In genomic region chr13:36673838-36674326, GRCh38 we compare ENCODE assay signal across 10 cellular contexts. TPM values are rescaled to one million over a fixed set of nuclear protein-coding genes. Genes with fewer than 3 reads are reported as not detected.
DNase-seq lines count a peak whose midpoint lies in the region; ATAC-seq and TF ChIP-seq lines count a peak whose summit lies in the region.
"Had no signal": no experiment of that assay in that cellular context is flagged by ENCODE, and none has a peak within 500 bp of the region (broad histone marks: within the 10 kb centered on the region; RNA-seq: fewer than 3 reads in every experiment).

Gene SERTM1 (plus strand): TSS chr13:36674020. CDS start chr13:36695079, 21,059 bp downstream.

- DNase-seq in DMS 273 (lab: John Stamatoyannopoulos, UW; ENCODE audit: unreplicated experiment) (peak; percentile 87), NCI-H2227 treated with DMSO at 0.1 percent for 48 hours (lab: John Stamatoyannopoulos, UW) (peak; percentile 21), fibroblast of lung (ENCODE audit: low read depth in 2 of 2) (peak in 1 of 2 donors; percentile 59), occipital lobe (lab: John Stamatoyannopoulos, UW) (peak; percentile 60), T-helper 9 cell (no peak), putamen (ENCODE audit: low spot score) (no peak)
- DNase-seq: right lobe of liver had no signal

- no peak for TF ChIP-seq CTCF in fibroblast of lung (conservative IDR thresholded peaks at IDR 0.05 in 1 of 2, IDR thresholded peaks at IDR 0.05 in 1 of 2; ENCODE audit: low read depth in 1 of 2, low read length in 2 of 2)

- peaks cover 15% of the 10 kb centered on the region for H3K27me3 ChIP-seq in fibroblast of lung (ENCODE audit: control insufficient read depth, insufficient read depth, low read length)

- no peaks in the 10 kb centered on the region for H3K79me2 ChIP-seq in fibroblast of lung (ENCODE audit: control insufficient read depth, insufficient read depth, low read length)

- no peak within 1 kb of the TSS for H2AFZ ChIP-seq in fibroblast of lung (ENCODE audit: low read length)

- no peak within 1 kb of the TSS for H3K4me3 ChIP-seq in fibroblast of lung (replicated peaks in 1 of 4; ENCODE audit: control extremely low read depth in 1 of 4, insufficient read depth in 1 of 4, low read depth in 3 of 4, low read length in 4 of 4)
- H3K4me3 ChIP-seq: right lobe of liver had no signal

- no peak within 1 kb of the TSS for H3K27ac ChIP-seq in fibroblast of lung (ENCODE audit: insufficient read depth, low read length)
- H3K27ac ChIP-seq: KMS-11, right lobe of liver had no signal

- H3K4me2 ChIP-seq in fibroblast of lung (ENCODE audit: extremely low read depth, insufficient read depth, low read length) = peak within 1 kb of the TSS; percentile 8
- H3K4me2 ChIP-seq: KMS-11 had no signal

- H3K36me3 ChIP-seq in fibroblast of lung (ENCODE audit: control insufficient read depth, insufficient read depth, low read length) = no peaks in the 10 kb centered on the region
- H3K36me3 ChIP-seq: right lobe of liver had no signal

- no peaks in the 10 kb centered on the region for H4K20me1 ChIP-seq in fibroblast of lung (ENCODE audit: control insufficient read depth, extremely low read depth, insufficient read depth, low read length)

- no peaks in the 10 kb centered on the region for H3K9me3 ChIP-seq in fibroblast of lung (ENCODE audit: control insufficient read depth, insufficient read depth, low read depth, low read length)
- H3K9me3 ChIP-seq: right lobe of liver had no signal

- ATAC-seq in HG02938 (IDR thresholded peaks at IDR 0.05; ENCODE audit: unreplicated experiment) = no peak
- ATAC-seq in HG03045 (IDR thresholded peaks at IDR 0.05; ENCODE audit: unreplicated experiment) = no peak

- H3K4me1 ChIP-seq in fibroblast of lung (ENCODE audit: control insufficient read depth, extremely low read depth, insufficient read depth, low read length) = no peaks in the 10 kb centered on the region
- H3K4me1 ChIP-seq: right lobe of liver had no signal

- no peak within 1 kb of the TSS for H3K9ac ChIP-seq in fibroblast of lung (ENCODE audit: insufficient read depth, low read length)
- H3K9ac ChIP-seq: KMS-11 had no signal

RNA-seq across cellular contexts. Expression of gene SERTM1, which starts in this region (rescaled TPM):
- total RNA-seq in fibroblast of lung (not detected in 2 replicates), occipital lobe (3.7 TPM)
- polyA plus RNA-seq in fibroblast of lung = not detected in 2 replicates
- not detected in 2 replicates for polyA plus RNA-seq in fibroblast of lung (2012)
- not detected in 2 replicates for polyA minus RNA-seq in fibroblast of lung (ENCODE audit: low replicate concordance)
- total RNA-seq: right lobe of liver had no signal

Comparison
In these comparisons a context has a peak if more than half of its experiments do, and no peak if none do; other contexts are left out.
1. DNase-seq: peak in DMS 273 (single experiment), NCI-H2227 treated with DMSO at 0.1 percent for 48 hours (single experiment) and occipital lobe (single experiment); none in T-helper 9 cell (single experiment) and putamen (single experiment).